In the genomic region with DNA sequence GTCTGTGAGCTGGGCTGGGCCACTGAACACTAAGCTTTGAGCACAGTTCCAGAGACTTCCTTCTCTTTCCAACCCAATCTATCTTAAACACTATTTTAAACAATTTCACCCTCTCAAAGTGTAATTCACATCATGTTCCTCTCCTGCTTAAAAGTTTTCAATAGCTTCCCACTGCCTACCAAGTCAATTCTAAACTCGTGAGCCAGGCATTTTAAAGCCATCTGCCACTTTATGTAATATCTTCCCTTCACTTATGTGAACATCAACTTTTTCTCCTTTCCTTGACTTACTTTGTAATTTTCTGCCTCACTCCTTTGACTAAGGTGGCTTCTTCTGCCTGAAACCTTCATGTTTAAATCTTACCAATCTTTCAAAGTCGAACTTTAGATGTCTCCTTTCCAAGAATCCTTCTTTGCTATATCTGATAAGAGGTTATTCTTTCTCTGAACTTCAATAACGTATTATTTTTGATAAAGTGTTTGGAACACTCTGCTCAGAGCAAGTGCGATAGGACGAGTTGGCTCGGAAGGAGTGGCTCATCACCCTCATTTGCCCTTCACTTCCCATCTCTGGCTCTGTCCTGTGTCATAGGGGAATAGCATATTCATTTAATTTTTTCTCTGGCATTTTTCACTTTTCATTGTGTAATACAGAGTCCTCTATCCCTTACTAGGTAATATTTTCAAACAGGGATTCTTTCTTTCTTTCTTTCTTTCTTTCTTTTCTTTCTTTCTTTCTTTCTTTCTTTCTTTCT, we compare ENCODE assay signal across 21 cellular contexts. TPM values are rescaled to one million over a fixed set of nuclear protein-coding genes. Genes with fewer than 3 reads are reported as not detected.
DNase-seq lines count a peak whose midpoint lies in the region; ATAC-seq, FAIRE-seq and TF ChIP-seq lines count a peak whose summit lies in the region.
"Had no signal": no experiment of that assay in that cellular context is flagged by ENCODE, and none has a peak within 500 bp of the region (broad histone marks: within the 10 kb centered on the region; RNA-seq: fewer than 3 reads in every experiment).

No MANE protein-coding gene starts in this region.

- H3K27me3 ChIP-seq in GM23338 (ENCODE audit: insufficient read depth) (no peaks in the 10 kb centered on the region), esophagus squamous epithelium (no peaks in the 10 kb centered on the region), muscle layer of duodenum (ENCODE audit: low read depth, low read length) (no peaks in the 10 kb centered on the region), brain microvascular endothelial cell (replicated peaks) (no peaks in the 10 kb centered on the region)

- H3K4me2 ChIP-seq in GM23338 = no peak overlapping the region

- no peak for FAIRE-seq in RCC 7860 (lab: Jason Lieb, UNC)

- intact Hi-C loops in esophagus squamous epithelium (cut with DNase I) = no loop called here

- H3K27ac ChIP-seq in GM23338 (ENCODE audit: low read depth) = no peak overlapping the region
- peak overlapping the region; percentile 2 to 88 (median 74) for H3K27ac ChIP-seq in esophagus squamous epithelium
- H3K27ac ChIP-seq in muscle layer of duodenum (ENCODE audit: low read length) = peak overlapping the region; percentile 67
- no peak overlapping the region for H3K27ac ChIP-seq in brain microvascular endothelial cell
- H3K27ac ChIP-seq: lower lobe of right lung had no signal

- H3K27me3 Mint-ChIP-seq in GM23338 (ENCODE audit: insufficient read depth, low read depth, poor library complexity) = peaks cover 1% of the 10 kb centered on the region
- peaks cover 0 to 13% of the 10 kb centered on the region in 2 donors for H3K27me3 Mint-ChIP-seq in effector memory CD8-positive, alpha-beta T cell
- H3K27me3 Mint-ChIP-seq in T-helper 17 cell = peaks cover 14% of the 10 kb centered on the region

- no peak for DNase-seq in GM23338 (ENCODE audit: low spot score)
- no peak for DNase-seq in esophagus squamous epithelium (lab: John Stamatoyannopoulos, UW)
- peak; percentile 77 for DNase-seq in superior temporal gyrus (ENCODE audit: extremely low spot score)
- no peak for DNase-seq in effector memory CD8-positive, alpha-beta T cell
- DNase-seq in T-helper 17 cell = no peak
- no peak for DNase-seq in brain microvascular endothelial cell
- DNase-seq in RCC 7860 (ENCODE audit: low spot score) = no peak
- DNase-seq: activated CD4-positive, alpha-beta memory T cell treated with anti-CD3 and anti-CD28 coated beads, Interleukin-2, amount 10 ng/mL, durations not matched to agents 7 days and 5 days; activated effector memory CD4-positive, alpha-beta T cell treated with Interleukin-2 at 50 U/mL for 16 hours; CD8-positive, alpha-beta memory T cell; GF-D8; head of caudate nucleus; IMR-90; lower lobe of right lung; NCI-H1417; NCI-H2081 treated with DMSO at 0.1 percent for 48 hours; NCI-H510A; occipital lobe had no signal

- H3K36me3 Mint-ChIP-seq in GM23338 (ENCODE audit: low read depth) = peaks cover 12% of the 10 kb centered on the region
- no peaks in the 10 kb centered on the region for H3K36me3 Mint-ChIP-seq in effector memory CD8-positive, alpha-beta T cell (ENCODE audit: insufficient read depth)
- no peaks in the 10 kb centered on the region for H3K36me3 Mint-ChIP-seq in T-helper 17 cell (ENCODE audit: low read depth)
- H3K36me3 Mint-ChIP-seq: CD8-positive, alpha-beta memory T cell had no signal

- H3K9me3 Mint-ChIP-seq in GM23338 = peaks cover 7% of the 10 kb centered on the region; the same call in 2 of the 3 replicates
- no peaks in the 10 kb centered on the region for H3K9me3 Mint-ChIP-seq in effector memory CD8-positive, alpha-beta T cell

- H3K4me1 Mint-ChIP-seq in GM23338 (peaks cover 13% of the 10 kb centered on the region), T-helper 17 cell (no peaks in the 10 kb centered on the region)
- no peaks in the 10 kb centered on the region for H3K4me1 Mint-ChIP-seq in effector memory CD8-positive, alpha-beta T cell (ENCODE audit: low read depth in 2 of 2)
- H3K4me1 Mint-ChIP-seq: activated CD4-positive, alpha-beta memory T cell treated with anti-CD3 and anti-CD28 coated beads, Interleukin-2, amount 10 ng/mL, durations not matched to agents 7 days and 5 days; CD8-positive, alpha-beta memory T cell had no signal

- in situ Hi-C loops in brain microvascular endothelial cell (cut with HindIII; ENCODE audit: low pct_ligation_motif_present, low sequenced_read_pairs) = loop anchor here (25.0 kb wide), 1 partner anchor 295 kb away; a partner anchor contains a TSS

- TF ChIP-seq POLR2A in esophagus squamous epithelium (IDR thresholded peaks at IDR 0.05) = no peak

- H3K9me2 ChIP-seq in GM23338 (ENCODE audit: insufficient read depth) = peaks cover 9% of the 10 kb centered on the region

- H3K9me3 ChIP-seq in esophagus squamous epithelium (no peaks in the 10 kb centered on the region), muscle layer of duodenum (ENCODE audit: control insufficient read depth in 1 of 2, low read length in 2 of 2) (no peaks in the 10 kb centered on the region), T-helper 17 cell (ENCODE audit: control insufficient read depth, low read length, poor library complexity, severe bottlenecking) (no peaks in the 10 kb centered on the region)
- H3K9me3 ChIP-seq: HAP-1, lower lobe of right lung had no signal

- H3K79me2 ChIP-seq in GM23338 (replicated peaks; ENCODE audit: insufficient read depth) = no peaks in the 10 kb centered on the region

- ATAC-seq in GM23338 (no peak), T-helper 17 cell (no peak)
- no peak for ATAC-seq in effector memory CD8-positive, alpha-beta T cell (replicated peaks)

- H4K20me1 ChIP-seq in GM23338 (replicated peaks; ENCODE audit: insufficient read depth) = no peaks in the 10 kb centered on the region

- H3K4me3 Mint-ChIP-seq in GM23338 (no peak overlapping the region), T-helper 17 cell (no peak overlapping the region)
- H3K4me3 Mint-ChIP-seq in effector memory CD8-positive, alpha-beta T cell = no peak overlapping the region
- H3K4me3 Mint-ChIP-seq: activated CD4-positive, alpha-beta memory T cell treated with anti-CD3 and anti-CD28 coated beads, Interleukin-2, amount 10 ng/mL, durations not matched to agents 7 days and 5 days; CD8-positive, alpha-beta memory T cell had no signal

- H3K4me1 ChIP-seq in GM23338 (ENCODE audit: insufficient read depth) = no peaks in the 10 kb centered on the region
- H3K4me1 ChIP-seq in esophagus squamous epithelium = peaks cover 0 to 21% (median 4%) of the 10 kb centered on the region in 3 donors
- H3K4me1 ChIP-seq in muscle layer of duodenum (ENCODE audit: control insufficient read depth in 1 of 2, insufficient read depth in 2 of 2, low read length in 2 of 2) = peaks cover 0 to 4% of the 10 kb centered on the region in 2 donors
- H3K4me1 ChIP-seq: lower lobe of right lung had no signal

- H2AFZ ChIP-seq in GM23338 = peak overlapping the region; percentile 7; the same call in 1 of the 2 replicates

- TF ChIP-seq CTCF in GM23338 (conservative IDR thresholded peaks at IDR 0.05; ENCODE audit: low read depth in 2 of 2) (no peak), esophagus squamous epithelium (IDR thresholded peaks at IDR 0.05) (no peak), brain microvascular endothelial cell (IDR thresholded peaks at IDR 0.05; ENCODE audit: low read depth, low read length, missing control alignments) (no peak)

- 67 to 82% methylated on average over 6 of the region's 6 CpGs for WGBS in esophagus squamous epithelium, 2 donors

- no peak overlapping the region for H3K4me3 ChIP-seq in GM23338
- no peak overlapping the region for H3K4me3 ChIP-seq in esophagus squamous epithelium
- no peak overlapping the region for H3K4me3 ChIP-seq in muscle layer of duodenum (ENCODE audit: low read depth in 1 of 2, low read length in 2 of 2)
- no peak overlapping the region for H3K4me3 ChIP-seq in brain microvascular endothelial cell (ENCODE audit: low read depth, low read length)
- H3K4me3 ChIP-seq: HAP-1, lower lobe of right lung had no signal

- H3K36me3 ChIP-seq in GM23338 (ENCODE audit: insufficient read depth) (no peaks in the 10 kb centered on the region), esophagus squamous epithelium (no peaks in the 10 kb centered on the region), muscle layer of duodenum (ENCODE audit: control insufficient read depth in 1 of 2, insufficient read depth in 2 of 2, low read length in 2 of 2) (no peaks in the 10 kb centered on the region), brain microvascular endothelial cell (replicated peaks) (no peaks in the 10 kb centered on the region)
- H3K36me3 ChIP-seq: HAP-1, lower lobe of right lung had no signal

- H3F3A ChIP-seq in GM23338 (replicated peaks; ENCODE audit: low read depth) = no peaks in the 10 kb centered on the region

- H3K27ac Mint-ChIP-seq in GM23338 (no peak overlapping the region), T-helper 17 cell (no peak overlapping the region)
- no peak overlapping the region for H3K27ac Mint-ChIP-seq in effector memory CD8-positive, alpha-beta T cell
- H3K27ac Mint-ChIP-seq: activated CD4-positive, alpha-beta memory T cell treated with anti-CD3 and anti-CD28 coated beads, Interleukin-2, amount 10 ng/mL, durations not matched to agents 7 days and 5 days; CD8-positive, alpha-beta memory T cell had no signal

TF ChIP-seq in GM23338, 12 proteins besides CTCF, POLR2A, EP300 and RAD21 (continues in another document):
- TF ChIP-seq EZH2 (IDR thresholded peaks at IDR 0.05; ENCODE audit: low read depth, unreplicated experiment) (no peak), EZH2phosphoT487 (IDR thresholded peaks at IDR 0.05; ENCODE audit: unreplicated experiment) (no peak), JUNB (IDR thresholded peaks at IDR 0.05; ENCODE audit: unreplicated experiment) (no peak), NANOG (IDR thresholded peaks at IDR 0.05; ENCODE audit: borderline replicate concordance) (no peak), ZNF114 (CRISPR knock-in tag; IDR thresholded peaks at IDR 0.05) (no peak)

RNA-seq across cellular contexts. Expression of a gene that starts 13.0 kb away (rescaled TPM):
- 1.5 and 1.7 TPM in 2 replicates for total RNA-seq in GM23338 (2014; rRNA removed; shearing (Covaris generic))
- 1.7 and 2.4 TPM in 2 replicates for polyA plus RNA-seq in GM23338 (2016; fragmentation: Nextera tagmentation; extraction: Ambion mirVana)
- total RNA-seq in esophagus squamous epithelium = 100 to 1,000 TPM in 2 of 4 donors, 10 to 100 TPM in 2; 37.3 to 450 (median 131) TPM
- total RNA-seq in T-helper 17 cell = not detected
- total RNA-seq: A172; activated CD4-positive, alpha-beta memory T cell treated with anti-CD3 and anti-CD28 coated beads, Interleukin-2, amount 10 ng/mL, durations not matched to agents 7 days and 5 days; CD8-positive, alpha-beta memory T cell; IMR-90 had no signal
- polyA plus RNA-seq: CD8-positive, alpha-beta memory T cell; IMR-90 had no signal

Comparison
In these comparisons a context has a peak if more than half of its experiments do, and no peak if none do; other contexts are left out.
1. H3K27ac ChIP-seq: peak in esophagus squamous epithelium (4 of 4) and muscle layer of duodenum (single experiment); none in GM23338 (single experiment) and brain microvascular endothelial cell (single experiment).
2. RNA of a gene that starts 13.0 kb away (total RNA-seq): 37.3 to 450 TPM in esophagus squamous epithelium; 1.5 to 1.7 TPM in GM23338 and not detected in T-helper 17 cell; every median in the first group is over 10 times any median in the second.